In the genomic region with DNA sequence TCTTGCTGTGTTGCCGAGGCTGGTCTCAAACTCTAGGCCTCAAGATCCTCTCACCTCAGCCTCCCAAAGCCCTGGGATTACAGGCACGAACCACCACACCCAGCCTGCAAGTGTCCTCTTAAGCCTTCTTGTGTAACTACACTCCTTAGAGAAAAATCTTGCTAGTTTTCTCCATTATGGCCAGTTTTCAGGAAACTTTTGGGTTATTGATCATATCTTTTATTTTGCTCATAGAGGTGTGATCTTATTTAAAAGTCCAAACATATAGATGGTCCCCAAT, we compare ENCODE assay signal across 1 cellular context.
TF ChIP-seq lines count a peak whose summit lies in the region.

No MANE protein-coding gene starts in this region.

TF ChIP-seq in GM23338, 12 proteins besides CTCF, POLR2A, EP300 and RAD21 (continued from another document):
- TF ChIP-seq, protein P1, sequence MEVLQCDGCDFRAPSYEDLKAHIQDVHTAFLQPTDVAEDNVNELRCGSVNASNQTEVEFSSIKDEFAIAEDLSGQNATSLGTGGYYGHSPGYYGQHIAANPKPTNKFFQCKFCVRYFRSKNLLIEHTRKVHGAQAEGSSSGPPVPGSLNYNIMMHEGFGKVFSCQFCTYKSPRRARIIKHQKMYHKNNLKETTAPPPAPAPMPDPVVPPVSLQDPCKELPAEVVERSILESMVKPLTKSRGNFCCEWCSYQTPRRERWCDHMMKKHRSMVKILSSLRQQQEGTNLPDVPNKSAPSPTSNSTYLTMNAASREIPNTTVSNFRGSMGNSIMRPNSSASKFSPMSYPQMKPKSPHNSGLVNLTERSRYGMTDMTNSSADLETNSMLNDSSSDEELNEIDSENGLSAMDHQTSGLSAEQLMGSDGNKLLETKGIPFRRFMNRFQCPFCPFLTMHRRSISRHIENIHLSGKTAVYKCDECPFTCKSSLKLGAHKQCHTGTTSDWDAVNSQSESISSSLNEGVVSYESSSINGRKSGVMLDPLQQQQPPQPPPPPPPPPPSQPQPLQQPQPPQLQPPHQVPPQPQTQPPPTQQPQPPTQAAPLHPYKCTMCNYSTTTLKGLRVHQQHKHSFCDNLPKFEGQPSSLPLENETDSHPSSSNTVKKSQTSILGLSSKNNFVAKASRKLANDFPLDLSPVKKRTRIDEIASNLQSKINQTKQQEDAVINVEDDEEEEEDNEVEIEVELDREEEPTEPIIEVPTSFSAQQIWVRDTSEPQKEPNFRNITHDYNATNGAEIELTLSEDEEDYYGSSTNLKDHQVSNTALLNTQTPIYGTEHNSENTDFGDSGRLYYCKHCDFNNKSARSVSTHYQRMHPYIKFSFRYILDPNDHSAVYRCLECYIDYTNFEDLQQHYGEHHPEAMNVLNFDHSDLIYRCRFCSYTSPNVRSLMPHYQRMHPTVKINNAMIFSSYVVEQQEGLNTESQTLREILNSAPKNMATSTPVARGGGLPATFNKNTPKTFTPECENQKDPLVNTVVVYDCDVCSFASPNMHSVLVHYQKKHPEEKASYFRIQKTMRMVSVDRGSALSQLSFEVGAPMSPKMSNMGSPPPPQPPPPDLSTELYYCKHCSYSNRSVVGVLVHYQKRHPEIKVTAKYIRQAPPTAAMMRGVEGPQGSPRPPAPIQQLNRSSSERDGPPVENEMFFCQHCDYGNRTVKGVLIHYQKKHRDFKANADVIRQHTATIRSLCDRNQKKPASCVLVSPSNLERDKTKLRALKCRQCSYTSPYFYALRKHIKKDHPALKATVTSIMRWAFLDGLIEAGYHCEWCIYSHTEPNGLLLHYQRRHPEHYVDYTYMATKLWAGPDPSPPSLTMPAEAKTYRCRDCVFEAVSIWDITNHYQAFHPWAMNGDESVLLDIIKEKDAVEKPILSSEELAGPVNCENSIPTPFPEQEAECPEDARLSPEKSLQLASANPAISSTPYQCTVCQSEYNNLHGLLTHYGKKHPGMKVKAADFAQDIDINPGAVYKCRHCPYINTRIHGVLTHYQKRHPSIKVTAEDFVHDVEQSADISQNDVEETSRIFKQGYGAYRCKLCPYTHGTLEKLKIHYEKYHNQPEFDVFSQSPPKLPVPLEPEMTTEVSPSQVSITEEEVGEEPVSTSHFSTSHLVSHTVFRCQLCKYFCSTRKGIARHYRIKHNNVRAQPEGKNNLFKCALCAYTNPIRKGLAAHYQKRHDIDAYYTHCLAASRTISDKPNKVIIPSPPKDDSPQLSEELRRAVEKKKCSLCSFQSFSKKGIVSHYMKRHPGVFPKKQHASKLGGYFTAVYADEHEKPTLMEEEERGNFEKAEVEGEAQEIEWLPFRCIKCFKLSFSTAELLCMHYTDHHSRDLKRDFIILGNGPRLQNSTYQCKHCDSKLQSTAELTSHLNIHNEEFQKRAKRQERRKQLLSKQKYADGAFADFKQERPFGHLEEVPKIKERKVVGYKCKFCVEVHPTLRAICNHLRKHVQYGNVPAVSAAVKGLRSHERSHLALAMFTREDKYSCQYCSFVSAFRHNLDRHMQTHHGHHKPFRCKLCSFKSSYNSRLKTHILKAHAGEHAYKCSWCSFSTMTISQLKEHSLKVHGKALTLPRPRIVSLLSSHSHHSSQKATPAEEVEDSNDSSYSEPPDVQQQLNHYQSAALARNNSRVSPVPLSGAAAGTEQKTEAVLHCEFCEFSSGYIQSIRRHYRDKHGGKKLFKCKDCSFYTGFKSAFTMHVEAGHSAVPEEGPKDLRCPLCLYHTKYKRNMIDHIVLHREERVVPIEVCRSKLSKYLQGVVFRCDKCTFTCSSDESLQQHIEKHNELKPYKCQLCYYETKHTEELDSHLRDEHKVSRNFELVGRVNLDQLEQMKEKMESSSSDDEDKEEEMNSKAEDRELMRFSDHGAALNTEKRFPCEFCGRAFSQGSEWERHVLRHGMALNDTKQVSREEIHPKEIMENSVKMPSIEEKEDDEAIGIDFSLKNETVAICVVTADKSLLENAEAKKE (CRISPR knock-in tag; IDR thresholded peaks at IDR 0.05) = no peak
- TF ChIP-seq POLR2AphosphoS5 (IDR thresholded peaks at IDR 0.05; ENCODE audit: low read depth) (no peak), JUNB (IDR thresholded peaks at IDR 0.05; ENCODE audit: unreplicated experiment) (no peak), EZH2phosphoT487 (IDR thresholded peaks at IDR 0.05; ENCODE audit: unreplicated experiment) (no peak), CREB1 (CRISPR knock-in tag; IDR thresholded peaks at IDR 0.05; ENCODE audit: low read depth) (no peak), EZH2 (IDR thresholded peaks at IDR 0.05; ENCODE audit: low read depth, unreplicated experiment) (no peak)
- TF ChIP-seq, protein P2, sequence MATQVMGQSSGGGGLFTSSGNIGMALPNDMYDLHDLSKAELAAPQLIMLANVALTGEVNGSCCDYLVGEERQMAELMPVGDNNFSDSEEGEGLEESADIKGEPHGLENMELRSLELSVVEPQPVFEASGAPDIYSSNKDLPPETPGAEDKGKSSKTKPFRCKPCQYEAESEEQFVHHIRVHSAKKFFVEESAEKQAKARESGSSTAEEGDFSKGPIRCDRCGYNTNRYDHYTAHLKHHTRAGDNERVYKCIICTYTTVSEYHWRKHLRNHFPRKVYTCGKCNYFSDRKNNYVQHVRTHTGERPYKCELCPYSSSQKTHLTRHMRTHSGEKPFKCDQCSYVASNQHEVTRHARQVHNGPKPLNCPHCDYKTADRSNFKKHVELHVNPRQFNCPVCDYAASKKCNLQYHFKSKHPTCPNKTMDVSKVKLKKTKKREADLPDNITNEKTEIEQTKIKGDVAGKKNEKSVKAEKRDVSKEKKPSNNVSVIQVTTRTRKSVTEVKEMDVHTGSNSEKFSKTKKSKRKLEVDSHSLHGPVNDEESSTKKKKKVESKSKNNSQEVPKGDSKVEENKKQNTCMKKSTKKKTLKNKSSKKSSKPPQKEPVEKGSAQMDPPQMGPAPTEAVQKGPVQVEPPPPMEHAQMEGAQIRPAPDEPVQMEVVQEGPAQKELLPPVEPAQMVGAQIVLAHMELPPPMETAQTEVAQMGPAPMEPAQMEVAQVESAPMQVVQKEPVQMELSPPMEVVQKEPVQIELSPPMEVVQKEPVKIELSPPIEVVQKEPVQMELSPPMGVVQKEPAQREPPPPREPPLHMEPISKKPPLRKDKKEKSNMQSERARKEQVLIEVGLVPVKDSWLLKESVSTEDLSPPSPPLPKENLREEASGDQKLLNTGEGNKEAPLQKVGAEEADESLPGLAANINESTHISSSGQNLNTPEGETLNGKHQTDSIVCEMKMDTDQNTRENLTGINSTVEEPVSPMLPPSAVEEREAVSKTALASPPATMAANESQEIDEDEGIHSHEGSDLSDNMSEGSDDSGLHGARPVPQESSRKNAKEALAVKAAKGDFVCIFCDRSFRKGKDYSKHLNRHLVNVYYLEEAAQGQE (IDR thresholded peaks at IDR 0.05; ENCODE audit: unreplicated experiment) = no peak
TF ChIP-seq in GM23338: peak in this region for 0.
